Comparison of ENCODE assay signal across 1 cellular context in the genomic region with DNA sequence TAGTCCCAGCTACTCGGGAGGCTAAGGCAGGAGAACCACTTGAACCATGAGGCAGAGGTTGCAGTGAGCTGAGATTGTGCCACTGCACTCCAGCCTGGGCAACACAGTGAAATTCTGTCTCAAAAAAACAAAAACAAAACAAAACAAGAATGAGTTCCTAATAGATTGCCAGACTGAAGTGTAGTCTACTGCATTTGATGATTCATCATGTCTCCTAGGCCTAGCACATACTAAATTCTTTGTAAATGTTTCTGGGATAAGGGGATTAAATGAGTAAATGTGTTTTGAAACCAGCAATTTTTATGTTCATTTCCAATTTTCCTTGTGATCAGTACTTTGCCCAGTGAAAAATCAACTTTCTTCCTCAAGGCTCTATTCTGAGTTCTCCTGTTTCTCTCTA.
TF ChIP-seq lines count a peak whose summit lies in the region.

No MANE protein-coding gene starts in this region.

TF ChIP-seq in SK-N-SH treated with all-trans-retinoic acid at 6 μM for 48 hours, 23 proteins besides CTCF, POLR2A, EP300 and RAD21 (continued from another document):
- TF ChIP-seq, protein P1, sequence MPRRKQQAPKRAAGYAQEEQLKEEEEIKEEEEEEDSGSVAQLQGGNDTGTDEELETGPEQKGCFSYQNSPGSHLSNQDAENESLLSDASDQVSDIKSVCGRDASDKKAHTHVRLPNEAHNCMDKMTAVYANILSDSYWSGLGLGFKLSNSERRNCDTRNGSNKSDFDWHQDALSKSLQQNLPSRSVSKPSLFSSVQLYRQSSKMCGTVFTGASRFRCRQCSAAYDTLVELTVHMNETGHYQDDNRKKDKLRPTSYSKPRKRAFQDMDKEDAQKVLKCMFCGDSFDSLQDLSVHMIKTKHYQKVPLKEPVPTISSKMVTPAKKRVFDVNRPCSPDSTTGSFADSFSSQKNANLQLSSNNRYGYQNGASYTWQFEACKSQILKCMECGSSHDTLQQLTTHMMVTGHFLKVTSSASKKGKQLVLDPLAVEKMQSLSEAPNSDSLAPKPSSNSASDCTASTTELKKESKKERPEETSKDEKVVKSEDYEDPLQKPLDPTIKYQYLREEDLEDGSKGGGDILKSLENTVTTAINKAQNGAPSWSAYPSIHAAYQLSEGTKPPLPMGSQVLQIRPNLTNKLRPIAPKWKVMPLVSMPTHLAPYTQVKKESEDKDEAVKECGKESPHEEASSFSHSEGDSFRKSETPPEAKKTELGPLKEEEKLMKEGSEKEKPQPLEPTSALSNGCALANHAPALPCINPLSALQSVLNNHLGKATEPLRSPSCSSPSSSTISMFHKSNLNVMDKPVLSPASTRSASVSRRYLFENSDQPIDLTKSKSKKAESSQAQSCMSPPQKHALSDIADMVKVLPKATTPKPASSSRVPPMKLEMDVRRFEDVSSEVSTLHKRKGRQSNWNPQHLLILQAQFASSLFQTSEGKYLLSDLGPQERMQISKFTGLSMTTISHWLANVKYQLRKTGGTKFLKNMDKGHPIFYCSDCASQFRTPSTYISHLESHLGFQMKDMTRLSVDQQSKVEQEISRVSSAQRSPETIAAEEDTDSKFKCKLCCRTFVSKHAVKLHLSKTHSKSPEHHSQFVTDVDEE (CRISPR knock-in tag; IDR thresholded peaks at IDR 0.05): no peak
- TF ChIP-seq ISL1 (CRISPR knock-in tag; IDR thresholded peaks at IDR 0.05) (no peak), ZC3H10 (CRISPR knock-in tag; IDR thresholded peaks at IDR 0.05) (no peak), PPARA (CRISPR knock-in tag; IDR thresholded peaks at IDR 0.05; ENCODE audit: borderline replicate concordance) (no peak)
- TF ChIP-seq, protein P2, sequence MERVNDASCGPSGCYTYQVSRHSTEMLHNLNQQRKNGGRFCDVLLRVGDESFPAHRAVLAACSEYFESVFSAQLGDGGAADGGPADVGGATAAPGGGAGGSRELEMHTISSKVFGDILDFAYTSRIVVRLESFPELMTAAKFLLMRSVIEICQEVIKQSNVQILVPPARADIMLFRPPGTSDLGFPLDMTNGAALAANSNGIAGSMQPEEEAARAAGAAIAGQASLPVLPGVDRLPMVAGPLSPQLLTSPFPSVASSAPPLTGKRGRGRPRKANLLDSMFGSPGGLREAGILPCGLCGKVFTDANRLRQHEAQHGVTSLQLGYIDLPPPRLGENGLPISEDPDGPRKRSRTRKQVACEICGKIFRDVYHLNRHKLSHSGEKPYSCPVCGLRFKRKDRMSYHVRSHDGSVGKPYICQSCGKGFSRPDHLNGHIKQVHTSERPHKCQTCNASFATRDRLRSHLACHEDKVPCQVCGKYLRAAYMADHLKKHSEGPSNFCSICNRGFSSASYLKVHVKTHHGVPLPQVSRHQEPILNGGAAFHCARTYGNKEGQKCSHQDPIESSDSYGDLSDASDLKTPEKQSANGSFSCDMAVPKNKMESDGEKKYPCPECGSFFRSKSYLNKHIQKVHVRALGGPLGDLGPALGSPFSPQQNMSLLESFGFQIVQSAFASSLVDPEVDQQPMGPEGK (CRISPR knock-in tag; IDR thresholded peaks at IDR 0.05; ENCODE audit: borderline replicate concordance): no peak
TF ChIP-seq in SK-N-SH treated with all-trans-retinoic acid at 6 μM for 48 hours: peak in this region for 0.
